In the genomic region with DNA sequence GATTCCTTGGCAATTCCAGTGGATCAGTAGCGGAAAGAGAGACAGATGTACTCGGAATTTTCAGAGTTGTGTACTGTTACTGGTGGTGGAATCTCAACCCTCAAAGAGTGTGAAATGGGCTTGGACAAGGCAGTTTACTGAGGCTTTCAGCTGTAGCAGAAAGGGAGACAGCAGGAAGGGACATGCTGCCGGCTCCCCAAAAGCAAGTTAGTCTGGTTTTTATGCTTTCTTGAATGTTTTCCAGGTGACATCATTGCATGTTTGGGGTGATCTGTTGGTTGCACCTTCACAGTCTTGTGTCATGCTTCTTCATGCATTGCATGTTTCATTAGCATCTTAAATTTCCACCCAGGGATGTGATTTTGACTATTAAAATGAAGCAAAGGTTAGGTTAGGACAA, we compare ENCODE assay signal across 20 cellular contexts.
"Had no signal": no experiment of that assay in that cellular context is flagged by ENCODE, and none has a peak within 500 bp of the region (broad histone marks: within the 10 kb centered on the region; RNA-seq: fewer than 3 reads in every experiment).

No MANE protein-coding gene starts in this region.

- H3K4me2 ChIP-seq: hepatocyte had no signal

- DNase-seq: cortex of kidney; dorsolateral prefrontal cortex; effector CD8-positive, alpha-beta T cell; esophagus squamous epithelium; foreskin fibroblast; head of caudate nucleus; kidney glomerular epithelial cell; mucosa of descending colon; naive thymus-derived CD8-positive, alpha-beta T cell; posterior cingulate gyrus; sigmoid colon; stimulated activated CD4-positive, alpha-beta T cell treated with anti-CD3 and anti-CD28 coated beads, Interleukin-2, amount 100 ng/mL, for 24 hours; stimulated activated CD4-positive, alpha-beta T cell treated with anti-CD3 and anti-CD28 coated beads, Interleukin-4, amount 100 ng/mL, for 4 hours; stimulated activated naive CD4-positive, alpha-beta T cell treated with Interleukin-2 at 50 U/mL for 16 hours; tibial artery; upper lobe of right lung had no signal

- H3K9me3 ChIP-seq: esophagus squamous epithelium, mucosa of descending colon, sigmoid colon, tibial artery, upper lobe of right lung, vagina had no signal

- ATAC-seq: mucosa of descending colon; naive thymus-derived CD8-positive, alpha-beta T cell; upper lobe of right lung had no signal

- H2AFZ ChIP-seq: hepatocyte had no signal

- H3K27me3 ChIP-seq: dorsolateral prefrontal cortex, esophagus squamous epithelium, hepatocyte, sigmoid colon, tibial artery, upper lobe of right lung, vagina had no signal

- H3K79me2 ChIP-seq: hepatocyte had no signal

- H3K4me1 ChIP-seq: esophagus squamous epithelium, sigmoid colon, tibial artery, upper lobe of right lung, vagina had no signal

- H3K27ac ChIP-seq: dorsolateral prefrontal cortex, epithelial cell of prostate, esophagus squamous epithelium, hepatocyte, sigmoid colon, skin epidermis, tibial artery, upper lobe of right lung, vagina had no signal

- H3K4me3 ChIP-seq: dorsolateral prefrontal cortex, esophagus squamous epithelium, hepatocyte, mucosa of descending colon, sigmoid colon, skin epidermis, tibial artery, upper lobe of right lung, vagina had no signal

- H3K36me3 ChIP-seq: esophagus squamous epithelium, sigmoid colon, tibial artery, upper lobe of right lung, vagina had no signal
